In genomic region chr1:24254783-24255182, GRCh38 we compare ENCODE assay signal across 1 cellular context.
TF ChIP-seq lines count a peak whose summit lies in the region.

No MANE protein-coding gene starts in this region.

TF ChIP-seq in H1, 55 proteins besides CTCF, POLR2A, EP300 and RAD21 (continued from another document):
- TF ChIP-seq MAX (IDR thresholded peaks at IDR 0.05) (no peak), RFX5 (IDR thresholded peaks at IDR 0.05; ENCODE audit: borderline replicate concordance, low read depth, low read length) (no peak), SIX5 (IDR thresholded peaks at IDR 0.05; ENCODE audit: low read depth, low read length) (no peak), ZNF274 (IDR thresholded peaks at IDR 0.05; ENCODE audit: borderline replicate concordance, extremely low read depth, low read length) (no peak), BACH1 (IDR thresholded peaks at IDR 0.05; ENCODE audit: low read length) (no peak), KDM5A (IDR thresholded peaks at IDR 0.05; ENCODE audit: low read length) (no peak), USF2 (IDR thresholded peaks at IDR 0.05; ENCODE audit: low read length) (no peak), ASH2L (IDR thresholded peaks at IDR 0.05; ENCODE audit: low read length) (no peak), GTF2F1 (IDR thresholded peaks at IDR 0.05; ENCODE audit: borderline replicate concordance, low read depth, low read length) (no peak), POU5F1 (IDR thresholded peaks at IDR 0.05; ENCODE audit: low read depth, low read length) (no peak), SUZ12 (IDR thresholded peaks at IDR 0.05; ENCODE audit: low read length) (no peak)
